Comparison of ENCODE assay signal across 1 cellular context in the genomic region with DNA sequence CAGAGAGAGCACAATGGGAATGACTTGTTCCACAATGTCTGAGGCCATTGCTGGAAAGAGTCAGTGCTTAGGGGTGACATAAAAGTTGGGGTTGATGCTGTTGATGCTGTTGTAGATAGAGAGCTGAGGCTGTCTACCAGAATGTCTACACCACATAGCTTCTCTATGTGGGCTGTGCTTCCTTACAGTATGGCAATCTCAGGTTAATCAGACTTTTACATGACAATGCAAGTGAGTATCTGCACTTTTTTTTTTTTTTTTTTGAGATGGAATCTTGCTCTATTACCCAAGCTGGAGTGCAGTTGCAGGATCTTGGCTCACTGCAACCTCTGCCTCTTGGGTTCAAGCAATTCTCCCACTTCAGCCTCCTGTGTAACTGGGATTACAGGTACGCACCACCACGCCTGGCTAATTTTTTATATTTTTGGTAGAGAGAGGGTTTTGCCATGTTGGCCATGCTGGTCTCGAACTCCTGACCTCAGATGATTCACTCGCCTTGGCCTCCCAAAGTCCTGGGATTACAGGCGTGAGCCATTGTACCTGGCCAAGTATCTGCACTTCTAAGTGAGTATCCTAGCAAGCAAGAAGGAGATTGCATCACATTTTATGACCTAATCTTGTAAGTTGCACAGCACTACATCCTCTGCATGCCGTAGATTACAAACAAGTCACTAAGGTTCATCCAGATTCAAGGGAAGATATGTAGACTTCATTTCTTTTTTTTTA.
TF ChIP-seq lines count a peak whose summit lies in the region.

No MANE protein-coding gene starts in this region.

TF ChIP-seq in HepG2, 621 proteins besides CTCF, POLR2A, EP300 and RAD21:
- no peak for TF ChIP-seq ZNF10 (CRISPR knock-in tag; IDR thresholded peaks at IDR 0.05; ENCODE audit: borderline replicate concordance, low read depth)
- peak; percentile 45; the same call in 1 of the 2 replicates for TF ChIP-seq CEBPB (IDR thresholded peaks at IDR 0.05; ENCODE audit: borderline replicate concordance, low read depth, low read length)
